ENCODE assay signal across 8 cellular contexts in genomic region chr9:107488400-107489143, GRCh38. TPM values are rescaled to one million over a fixed set of nuclear protein-coding genes. Genes with fewer than 3 reads are reported as not detected.
DNase-seq lines count a peak whose midpoint lies in the region; ATAC-seq and TF ChIP-seq lines count a peak whose summit lies in the region.

No MANE protein-coding gene starts in this region.

- peak; percentile 86 to 89 for TF ChIP-seq POLR2A in gastrocnemius medialis (IDR thresholded peaks at IDR 0.05)

- intact Hi-C loops in gastrocnemius medialis (cut with DNase I; ENCODE audit: low total_unique reads) = loop anchor here (1.0 to 5.0 kb wide), 7 partner anchors 149 to 1079 kb away; no protein-coding TSS in a partner anchor

- 0 out of 2 replicates have a peak, but pooled peaks cover 3% of the 10 kb centered on the region for H3K4me1 ChIP-seq in ES-I3 (ENCODE audit: insufficient read depth, low read length)
- H3K4me1 ChIP-seq in gastrocnemius medialis = peaks cover 8 to 9% of the 10 kb centered on the region in 2 donors

- H3K9ac ChIP-seq in ES-I3 (ENCODE audit: low read depth, low read length) = peak overlapping the region; percentile 51; the same call in 1 of the 2 replicates

- peak overlapping the region; percentile 50 for H3K4me3 ChIP-seq in iPS-18c (ENCODE audit: insufficient read depth, low read depth, low read length)
- peak overlapping the region; percentile 75 to 90 (median 82) for H3K4me3 ChIP-seq in gastrocnemius medialis

- H3K36me3 ChIP-seq in ES-I3 (ENCODE audit: insufficient read depth, low read length) (no peaks in the 10 kb centered on the region), gastrocnemius medialis (peaks cover 0 to 25% of the 10 kb centered on the region in 2 donors)

- TF ChIP-seq CTCF in brain (conservative IDR thresholded peaks at IDR 0.05) = no peak
- no peak for TF ChIP-seq CTCF in gastrocnemius medialis (IDR thresholded peaks at IDR 0.05 in 4 of 5, conservative IDR thresholded peaks at IDR 0.05 in 1 of 5)

- in situ Hi-C loops in gastrocnemius medialis (cut with MboI; ENCODE audit: low sequenced_read_pairs in 4 of 4) = loop anchor here (25.0 kb wide), 2 partner anchors 149 to 249 kb away; no protein-coding TSS in a partner anchor

- H3K27me3 ChIP-seq in gastrocnemius medialis = no peaks in the 10 kb centered on the region

- peak overlapping the region; percentile 86 to 93 (median 91) for H3K4me3 Mint-ChIP-seq in brain

- peak overlapping the region; percentile 82 to 90 (median 90) for H3K27ac ChIP-seq in gastrocnemius medialis

- peaks cover 20% of the 10 kb centered on the region for H3K36me3 Mint-ChIP-seq in brain

- DNase-seq in NCI-H1105 treated with DMSO at 0.1 percent for 48 hours (lab: John Stamatoyannopoulos, UW) = peak; percentile 44
- DNase-seq in gastrocnemius medialis = peak; percentile 69 to 77

- H3K9me3 ChIP-seq in ES-I3 (ENCODE audit: control insufficient read depth, insufficient read depth, low read length) (no peaks in the 10 kb centered on the region), iPS-18c (ENCODE audit: control insufficient read depth, insufficient read depth, low read length) (peaks cover 16% of the 10 kb centered on the region), gastrocnemius medialis (no peaks in the 10 kb centered on the region)

- ATAC-seq in gastrocnemius medialis (peak; percentile 10 to 18), HG02938 (IDR thresholded peaks at IDR 0.05; ENCODE audit: unreplicated experiment) (no peak), HG03139 (IDR thresholded peaks at IDR 0.05; ENCODE audit: unreplicated experiment) (no peak), HG03196 (IDR thresholded peaks at IDR 0.05; ENCODE audit: unreplicated experiment) (no peak)

- H3K9me3 Mint-ChIP-seq in brain = peaks cover 0 to 3% (median 0%) of the 10 kb centered on the region in 5 experiments

- H3K27me3 Mint-ChIP-seq in brain = peaks cover 86% of the 10 kb centered on the region

- H3K4me1 Mint-ChIP-seq in brain = peaks cover 38% of the 10 kb centered on the region

- peak overlapping the region in 2 of 5 experiments; percentile 55 to 68 for H3K27ac Mint-ChIP-seq in brain

RNA-seq across cellular contexts. Expression of gene KLF4, which starts 1.0 kb away (rescaled TPM):
- 9.1 TPM for polyA plus RNA-seq in brain (ENCODE audit: insufficient read depth, low read depth, low replicate concordance)
- total RNA-seq in gastrocnemius medialis = 10 to 100 TPM; 15.7 to 62.6 (median 32.4) TPM

Comparison
In these comparisons a context has a peak if more than half of its experiments do, and no peak if none do; other contexts are left out.
1. ATAC-seq: peak in gastrocnemius medialis (2 of 2); none in HG02938 (single experiment), HG03139 (single experiment) and HG03196 (single experiment).